In genomic region chr3:11211531-11212300, GRCh38 we compare ENCODE assay signal across 13 cellular contexts. TPM values are rescaled to one million over a fixed set of nuclear protein-coding genes. Genes with fewer than 3 reads are reported as not detected.
DNase-seq lines count a peak whose midpoint lies in the region; TF ChIP-seq lines count a peak whose summit lies in the region.
"Had no signal": no experiment of that assay in that cellular context is flagged by ENCODE, and none has a peak within 500 bp of the region (broad histone marks: within the 10 kb centered on the region; RNA-seq: fewer than 3 reads in every experiment).

No MANE protein-coding gene starts in this region.

- H3K27ac ChIP-seq in AG04450 (ENCODE audit: low read depth, low read length) (no peak overlapping the region), neural progenitor cell (no peak overlapping the region), Peyer's patch (no peak overlapping the region)

- peak; percentile 35 for TF ChIP-seq CTCF in AG04450 (IDR thresholded peaks at IDR 0.05; ENCODE audit: low read depth, low read length)
- 0 out of 2 replicates have a peak, but pooled peaks have one; percentile 7 for TF ChIP-seq CTCF in LNCaP clone FGC (IDR thresholded peaks at IDR 0.05; ENCODE audit: control insufficient read depth, extremely low read depth, insufficient read depth)
- peak; percentile 49 for TF ChIP-seq CTCF in choroid plexus epithelial cell (conservative IDR thresholded peaks at IDR 0.05; ENCODE audit: low read depth, low read length)
- TF ChIP-seq CTCF in neural progenitor cell (IDR thresholded peaks at IDR 0.05) = no peak
- no peak for TF ChIP-seq CTCF in type B pancreatic cell (conservative IDR thresholded peaks at IDR 0.05)
- no peak for TF ChIP-seq CTCF in Peyer's patch (IDR thresholded peaks at IDR 0.05)

- DNase-seq in AG04450 (ENCODE audit: low read depth, low spot score) (no peak), LNCaP clone FGC (ENCODE audit: low read depth) (no peak), choroid plexus epithelial cell (ENCODE audit: low read depth) (peak; percentile 57), neural progenitor cell (ENCODE audit: low spot score) (peak; percentile 13), type B pancreatic cell (ENCODE audit: extremely low spot score, unreplicated experiment) (no peak), NCI-H345 treated with DMSO at 0.1 percent for 48 hours (lab: John Stamatoyannopoulos, UW; ENCODE audit: unreplicated experiment) (no peak), Peyer's patch (no peak)
- DNase-seq in activated naive CD4-positive, alpha-beta T cell treated with Interleukin-2 at 50 U/mL for 16 hours = no peak
- DNase-seq: activated CD4-positive, alpha-beta T cell treated with anti-CD3 and anti-CD28 coated beads for 4 hours; Kasumi-1; NCI-H446 had no signal

- H3K9me3 ChIP-seq in AG04450 (ENCODE audit: control insufficient read depth, insufficient read depth, low read length) = no peaks in the 10 kb centered on the region; the same call in 1 of the 2 replicates
- no peaks in the 10 kb centered on the region for H3K9me3 ChIP-seq in neural progenitor cell (ENCODE audit: low read depth)
- no peaks in the 10 kb centered on the region for H3K9me3 ChIP-seq in Peyer's patch
- H3K9me3 ChIP-seq: HAP-1 had no signal

- POLR2A ChIA-PET in AG04450 (lab: Yijun Ruan, JAX) = interaction anchor here (0.8 to 1.2 kb wide), 2 partner anchors 14 to 15 kb away, joined by 3 read pairs; no protein-coding TSS in a partner anchor

- H3K36me3 Mint-ChIP-seq in neural progenitor cell (no peaks in the 10 kb centered on the region), type B pancreatic cell (no peaks in the 10 kb centered on the region)
- H3K36me3 Mint-ChIP-seq: stimulated activated effector memory CD8-positive, alpha-beta T cell treated with anti-CD3 and anti-CD28 coated beads, Interleukin-12 subunit alpha, Interleukin-12 subunit beta, amount 100 ng/mL, for 72 hours had no signal

- no peak overlapping the region for H2AFZ ChIP-seq in neural progenitor cell (replicated peaks)

- no peaks in the 10 kb centered on the region for H3K79me2 ChIP-seq in neural progenitor cell (ENCODE audit: low read depth)

- H3K27ac Mint-ChIP-seq in neural progenitor cell (no peak overlapping the region), type B pancreatic cell (no peak overlapping the region)
- H3K27ac Mint-ChIP-seq: stimulated activated effector memory CD8-positive, alpha-beta T cell treated with anti-CD3 and anti-CD28 coated beads, Interleukin-12 subunit alpha, Interleukin-12 subunit beta, amount 100 ng/mL, for 72 hours had no signal

- no peaks in the 10 kb centered on the region for H3F3A ChIP-seq in neural progenitor cell (ENCODE audit: low read depth)

- no peak overlapping the region for H3K4me2 ChIP-seq in neural progenitor cell

- H4K20me1 ChIP-seq in neural progenitor cell (ENCODE audit: low read depth) = no peaks in the 10 kb centered on the region

- CTCF ChIA-PET in AG04450 (lab: Charles Lee) = interaction anchor here (1.1 to 4.1 kb wide), 5 partner anchors 25 to 151 kb away, joined by 3 to 16 read pairs (median 9); no protein-coding TSS in a partner anchor

- H3K9me3 Mint-ChIP-seq in neural progenitor cell (no peaks in the 10 kb centered on the region), type B pancreatic cell (no peaks in the 10 kb centered on the region)
- H3K9me3 Mint-ChIP-seq: stimulated activated effector memory CD8-positive, alpha-beta T cell treated with anti-CD3 and anti-CD28 coated beads, Interleukin-12 subunit alpha, Interleukin-12 subunit beta, amount 100 ng/mL, for 72 hours had no signal

- H3K4me1 Mint-ChIP-seq in neural progenitor cell = no peaks in the 10 kb centered on the region
- H3K4me1 Mint-ChIP-seq in type B pancreatic cell (ENCODE audit: unreplicated experiment) = peaks cover 3% of the 10 kb centered on the region
- H3K4me1 Mint-ChIP-seq: stimulated activated effector memory CD8-positive, alpha-beta T cell treated with anti-CD3 and anti-CD28 coated beads, Interleukin-12 subunit alpha, Interleukin-12 subunit beta, amount 100 ng/mL, for 72 hours had no signal

- H3K27me3 ChIP-seq in AG04450 (ENCODE audit: control insufficient read depth, insufficient read depth, low read length) (no peaks in the 10 kb centered on the region), neural progenitor cell (no peaks in the 10 kb centered on the region), Peyer's patch (no peaks in the 10 kb centered on the region)

- H3K4me1 ChIP-seq in neural progenitor cell = no peaks in the 10 kb centered on the region
- H3K4me1 ChIP-seq in Peyer's patch = no peaks in the 10 kb centered on the region
- H3K4me1 ChIP-seq: HAP-1 had no signal

- H3K4me3 ChIP-seq in AG04450 (ENCODE audit: low read depth, low read length) = no peak overlapping the region
- H3K4me3 ChIP-seq in LNCaP clone FGC (ENCODE audit: low read depth, low read length) = no peak overlapping the region
- H3K4me3 ChIP-seq in choroid plexus epithelial cell (ENCODE audit: low read depth, low read length) = no peak overlapping the region
- H3K4me3 ChIP-seq in neural progenitor cell = no peak overlapping the region
- no peak overlapping the region for H3K4me3 ChIP-seq in Peyer's patch
- H3K4me3 ChIP-seq: HAP-1 had no signal

- H3K4me3 Mint-ChIP-seq in neural progenitor cell (no peak overlapping the region), type B pancreatic cell (no peak overlapping the region)
- H3K4me3 Mint-ChIP-seq: stimulated activated effector memory CD8-positive, alpha-beta T cell treated with anti-CD3 and anti-CD28 coated beads, Interleukin-12 subunit alpha, Interleukin-12 subunit beta, amount 100 ng/mL, for 72 hours had no signal

- H3K36me3 ChIP-seq in neural progenitor cell (no peaks in the 10 kb centered on the region), Peyer's patch (no peaks in the 10 kb centered on the region)
- H3K36me3 ChIP-seq: HAP-1 had no signal

- no peak for TF ChIP-seq POLR2A in Peyer's patch (IDR thresholded peaks at IDR 0.05)

- no peaks in the 10 kb centered on the region for H3K27me3 Mint-ChIP-seq in neural progenitor cell (ENCODE audit: insufficient read depth, low read depth)
- peaks cover 3% of the 10 kb centered on the region for H3K27me3 Mint-ChIP-seq in type B pancreatic cell

- no peak overlapping the region for H3K9ac ChIP-seq in neural progenitor cell

RNA-seq across cellular contexts. Expression of gene HRH1, which starts 57.4 kb away (rescaled TPM):
- polyA plus RNA-seq in AG04450 (2011; rRNA removed) = 24.6 and 25.4 TPM in 2 replicates
- 38.4 and 45.9 TPM in 2 replicates for polyA minus RNA-seq in AG04450 (2011; rRNA and poly(A)+ RNA removed)
- total RNA-seq in neural progenitor cell (ENCODE audit: low replicate concordance) = 0.09 and 0.19 TPM in 2 replicates
- total RNA-seq in type B pancreatic cell (ENCODE audit: low replicate concordance) = 4.7 and 7.7 TPM in 2 replicates
- total RNA-seq in Peyer's patch = 10 to 100 TPM in 1 of 4 donors, 1 to 10 TPM in 3; 1.7 to 13.7 (median 7.3) TPM

Comparison
In these comparisons a context has a peak if more than half of its experiments do, and no peak if none do; other contexts are left out.
1. DNase-seq: peak in choroid plexus epithelial cell (single experiment) and neural progenitor cell (single experiment); none in AG04450 (single experiment), LNCaP clone FGC (single experiment), type B pancreatic cell (single experiment), NCI-H345 treated with DMSO at 0.1 percent for 48 hours (single experiment), Peyer's patch (0 of 3) and activated naive CD4-positive, alpha-beta T cell treated with Interleukin-2 at 50 U/mL for 16 hours (single experiment).
2. CTCF ChIP-seq: peak in AG04450 (single experiment), LNCaP clone FGC (single experiment) and choroid plexus epithelial cell (single experiment); none in neural progenitor cell (single experiment), type B pancreatic cell (single experiment) and Peyer's patch (0 of 6).